In genomic region chr4:176548571-176548970, GRCh38 we compare ENCODE assay signal across 17 cellular contexts.
DNase-seq lines count a peak whose midpoint lies in the region; ATAC-seq, FAIRE-seq and TF ChIP-seq lines count a peak whose summit lies in the region.
"Had no signal": no experiment of that assay in that cellular context is flagged by ENCODE, and none has a peak within 500 bp of the region (broad histone marks: within the 10 kb centered on the region; RNA-seq: fewer than 3 reads in every experiment).

No MANE protein-coding gene starts in this region.

- CTCF ChIA-PET in CD8-positive, alpha-beta memory T cell (lab: Charles Lee) = no interaction called here

- no peak for FAIRE-seq in bronchial epithelial cell (lab: Jason Lieb, UNC)
- FAIRE-seq: islet of Langerhans, TTC549 had no signal

- H3K36me3 ChIP-seq in bronchial epithelial cell (ENCODE audit: control insufficient read depth, insufficient read depth, low read length) (no peaks in the 10 kb centered on the region), mesodermal cell (ENCODE audit: control insufficient read depth, insufficient read depth, low read length) (no peaks in the 10 kb centered on the region), endodermal cell (ENCODE audit: control insufficient read depth, insufficient read depth, low read length) (no peaks in the 10 kb centered on the region)
- H3K36me3 ChIP-seq in CD8-positive, alpha-beta memory T cell (ENCODE audit: insufficient read depth, low read length) = no peaks in the 10 kb centered on the region
- H3K36me3 ChIP-seq: spleen had no signal

- no peaks in the 10 kb centered on the region for H3K36me3 Mint-ChIP-seq in endodermal cell (ENCODE audit: low read depth)
- H3K36me3 Mint-ChIP-seq in CD8-positive, alpha-beta memory T cell = no peaks in the 10 kb centered on the region

- H3K4me1 ChIP-seq in mesodermal cell (ENCODE audit: control insufficient read depth, insufficient read depth, low read length, poor library complexity, severe bottlenecking) = peaks cover 28% of the 10 kb centered on the region
- no peaks in the 10 kb centered on the region for H3K4me1 ChIP-seq in endodermal cell (ENCODE audit: control insufficient read depth, insufficient read depth, low read length)
- H3K4me1 ChIP-seq in CD8-positive, alpha-beta memory T cell (ENCODE audit: insufficient read depth, low read length) = no peaks in the 10 kb centered on the region
- H3K4me1 ChIP-seq: spleen had no signal

- no peaks in the 10 kb centered on the region for H3K9me3 Mint-ChIP-seq in endodermal cell
- peaks cover 0 to 5% (median 4%) of the 10 kb centered on the region in 5 donors for H3K9me3 Mint-ChIP-seq in CD8-positive, alpha-beta memory T cell
- H3K9me3 Mint-ChIP-seq: activated CD8-positive, alpha-beta T cell treated with anti-CD3 and anti-CD28 coated beads for 36 hours had no signal

- H3K4me3 ChIP-seq in AG10803 (ENCODE audit: low read length) = no peak overlapping the region
- H3K4me3 ChIP-seq in bronchial epithelial cell (ENCODE audit: low read depth, low read length) = no peak overlapping the region
- H3K4me3 ChIP-seq in mesodermal cell (ENCODE audit: extremely low read depth, insufficient read depth, low read length, poor library complexity, severe bottlenecking) = no peak overlapping the region
- no peak overlapping the region for H3K4me3 ChIP-seq in endodermal cell (ENCODE audit: low read length)
- H3K4me3 ChIP-seq in CD8-positive, alpha-beta memory T cell (ENCODE audit: low read length) = no peak overlapping the region
- H3K4me3 ChIP-seq: spleen had no signal

- 77 to 100% methylated on average over 1 of the region's 4 CpGs for WGBS in mesodermal cell (ENCODE audit: insufficient coverage in 2 of 2), 2 experiments
- 86 to 100% methylated on average over 2 to 4 of the region's 4 CpGs for WGBS in endodermal cell (ENCODE audit: insufficient coverage in 1 of 2, insufficient read length in 1 of 2), 2 experiments

- no peaks in the 10 kb centered on the region for H3K27me3 Mint-ChIP-seq in endodermal cell (ENCODE audit: insufficient read depth)
- H3K27me3 Mint-ChIP-seq in CD8-positive, alpha-beta memory T cell = no peaks in the 10 kb centered on the region
- H3K27me3 Mint-ChIP-seq: activated CD8-positive, alpha-beta T cell treated with anti-CD3 and anti-CD28 coated beads for 36 hours; stimulated activated naive CD8-positive, alpha-beta T cell treated with anti-CD3 and anti-CD28 coated beads, Interleukin-15, amount 100 ng/mL, for 72 hours had no signal

- ATAC-seq in HG03095 (IDR thresholded peaks at IDR 0.05; ENCODE audit: unreplicated experiment) = no peak
- ATAC-seq: activated CD8-positive, alpha-beta T cell treated with anti-CD3 and anti-CD28 coated beads for 36 hours; stimulated activated naive CD8-positive, alpha-beta T cell treated with anti-CD3 and anti-CD28 coated beads, Interleukin-15, amount 100 ng/mL, for 72 hours had no signal

- H3K9me3 ChIP-seq in mesodermal cell (ENCODE audit: control insufficient read depth, low read length) (no peaks in the 10 kb centered on the region), endodermal cell (ENCODE audit: control insufficient read depth, low read length) (no peaks in the 10 kb centered on the region)
- H3K9me3 ChIP-seq in CD8-positive, alpha-beta memory T cell (ENCODE audit: low read length) = no peaks in the 10 kb centered on the region

- H3K27me3 ChIP-seq in bronchial epithelial cell (ENCODE audit: control insufficient read depth, insufficient read depth, low read length) (no peaks in the 10 kb centered on the region), endodermal cell (ENCODE audit: control insufficient read depth, insufficient read depth, low read length, poor library complexity, severe bottlenecking) (no peaks in the 10 kb centered on the region)
- no peaks in the 10 kb centered on the region for H3K27me3 ChIP-seq in CD8-positive, alpha-beta memory T cell (ENCODE audit: insufficient read depth, low read length, poor library complexity, severe bottlenecking)
- H3K27me3 ChIP-seq: spleen had no signal

- no peak overlapping the region for H3K27ac Mint-ChIP-seq in endodermal cell
- no peak overlapping the region for H3K27ac Mint-ChIP-seq in CD8-positive, alpha-beta memory T cell
- H3K27ac Mint-ChIP-seq: activated CD8-positive, alpha-beta T cell treated with anti-CD3 and anti-CD28 coated beads for 36 hours; stimulated activated naive CD8-positive, alpha-beta T cell treated with anti-CD3 and anti-CD28 coated beads, Interleukin-15, amount 100 ng/mL, for 72 hours had no signal

- H3K27ac ChIP-seq in mesodermal cell (ENCODE audit: low read depth, low read length, severe bottlenecking) (peak overlapping the region; percentile 79), endodermal cell (ENCODE audit: low read depth, low read length) (no peak overlapping the region)
- H3K27ac ChIP-seq in CD8-positive, alpha-beta memory T cell (ENCODE audit: low read depth, low read length) = no peak overlapping the region
- H3K27ac ChIP-seq: spleen had no signal

- no peak overlapping the region for H3K4me3 Mint-ChIP-seq in endodermal cell
- H3K4me3 Mint-ChIP-seq in CD8-positive, alpha-beta memory T cell = no peak overlapping the region
- H3K4me3 Mint-ChIP-seq: activated CD8-positive, alpha-beta T cell treated with anti-CD3 and anti-CD28 coated beads for 36 hours; stimulated activated naive CD8-positive, alpha-beta T cell treated with anti-CD3 and anti-CD28 coated beads, Interleukin-15, amount 100 ng/mL, for 72 hours had no signal

- no peak for TF ChIP-seq CTCF in AG10803 (conservative IDR thresholded peaks at IDR 0.05; ENCODE audit: low read length)
- TF ChIP-seq CTCF in bronchial epithelial cell (IDR thresholded peaks at IDR 0.05; ENCODE audit: insufficient read depth, low read length, severe bottlenecking) = no peak
- TF ChIP-seq CTCF in endodermal cell (conservative IDR thresholded peaks at IDR 0.05) = no peak

- no peaks in the 10 kb centered on the region for H3K4me1 Mint-ChIP-seq in endodermal cell
- no peaks in the 10 kb centered on the region for H3K4me1 Mint-ChIP-seq in CD8-positive, alpha-beta memory T cell
- H3K4me1 Mint-ChIP-seq: stimulated activated naive CD8-positive, alpha-beta T cell treated with anti-CD3 and anti-CD28 coated beads, Interleukin-15, amount 100 ng/mL, for 72 hours had no signal

- POLR2A ChIA-PET in CD8-positive, alpha-beta memory T cell (lab: Charles Lee) = no interaction called here

- DNase-seq in AG10803 (ENCODE audit: low read depth) = peak; percentile 50
- DNase-seq in LHCN-M2 (ENCODE audit: low read depth) = peak; percentile 73
- DNase-seq in bronchial epithelial cell (ENCODE audit: low read depth) = peak; percentile 85
- DNase-seq in C1 segment of cervical spinal cord (lab: John Stamatoyannopoulos, UW) = no peak
- DNase-seq in endodermal cell = no peak
- no peak for DNase-seq in CD8-positive, alpha-beta memory T cell
- DNase-seq: activated CD8-positive, alpha-beta T cell treated with anti-CD3 and anti-CD28 coated beads for 36 hours; activated effector memory CD4-positive, alpha-beta T cell treated with anti-CD3 and anti-CD28 coated beads, Interleukin-2, amount 50 U/mL, for 16 hours; effector memory CD4-positive, alpha-beta T cell; midbrain; NCI-H1092; spleen; stimulated activated naive CD8-positive, alpha-beta T cell treated with anti-CD3 and anti-CD28 coated beads, Interleukin-15, amount 100 ng/mL, for 72 hours had no signal

- H3K9ac ChIP-seq in endodermal cell (ENCODE audit: extremely low read depth, low read length, poor library complexity, severe bottlenecking) = no peak overlapping the region

Comparison
In these comparisons a context has a peak if more than half of its experiments do, and no peak if none do; other contexts are left out.
1. DNase-seq: peak in AG10803 (single experiment), LHCN-M2 (single experiment) and bronchial epithelial cell (single experiment); none in C1 segment of cervical spinal cord (0 of 14), endodermal cell (single experiment) and CD8-positive, alpha-beta memory T cell (0 of 5).